10 cellular contexts compared by ENCODE assay signal in genomic region chr6:143598466-143599080, GRCh38.
DNase-seq lines count a peak whose midpoint lies in the region; ATAC-seq and TF ChIP-seq lines count a peak whose summit lies in the region.
"Had no signal": no experiment of that assay in that cellular context is flagged by ENCODE, and none has a peak within 500 bp of the region (broad histone marks: within the 10 kb centered on the region; RNA-seq: fewer than 3 reads in every experiment).

No MANE protein-coding gene starts in this region.

- no peak overlapping the region for H2BK15ac ChIP-seq in H9 (ENCODE audit: low read depth, low read length)

- H3K36me3 ChIP-seq in mucosa of descending colon (ENCODE audit: low read depth) (no peaks in the 10 kb centered on the region), GM23248 (ENCODE audit: low read depth) (no peaks in the 10 kb centered on the region)

- no peaks in the 10 kb centered on the region for H3F3A ChIP-seq in GM23248 (ENCODE audit: insufficient read depth)

- H4K20me1 ChIP-seq in H9 (ENCODE audit: control insufficient read depth, insufficient read depth, insufficient read length) (no peaks in the 10 kb centered on the region), GM23248 (ENCODE audit: insufficient read depth) (no peaks in the 10 kb centered on the region)

- no peaks in the 10 kb centered on the region for H3K27me3 Mint-ChIP-seq in activated CD4-positive, alpha-beta T cell treated with anti-CD3 and anti-CD28 coated beads, Interleukin-2, amount 10 ng/mL, durations not matched to agents 24 days and 14 days
- no peaks in the 10 kb centered on the region for H3K27me3 Mint-ChIP-seq in T-helper 1 cell treated with Interleukin-12 subunit alpha and Interleukin-12 subunit beta and Interleukin-4 antibody, amounts not matched to agents 30 μg/mL and 1 μg/mL, for 36 hours (ENCODE audit: low read depth)
- no peaks in the 10 kb centered on the region; the same call in 1 of the 2 replicates for H3K27me3 Mint-ChIP-seq in H9 (ENCODE audit: low read depth)
- H3K27me3 Mint-ChIP-seq: activated T-cell treated with anti-CD3 and anti-CD28 coated beads, Interleukin-2, amount 50 U/mL, for 24 hours had no signal

- no peaks in the 10 kb centered on the region for H3K9me3 ChIP-seq in mucosa of descending colon
- H3K9me3 ChIP-seq in H9 (ENCODE audit: control insufficient read depth, low read depth, low read length), result no peaks in the 10 kb centered on the region
- H3K9me3 ChIP-seq in GM23248 (ENCODE audit: low read depth), result no peaks in the 10 kb centered on the region

- no peak overlapping the region for H3K23ac ChIP-seq in H9 (ENCODE audit: insufficient read length, low read depth, low read length)

- no peaks in the 10 kb centered on the region for H3K23me2 ChIP-seq in H9 (ENCODE audit: insufficient read length, low read depth, low read length, poor library complexity, severe bottlenecking)

- WGBS in H9 (ENCODE audit: extremely low coverage, insufficient read length, low lambda C conversion rate), result no CpG with 5 or more reads among the region's 3 CpGs
- WGBS in lower leg skin, 2 donors, result 50 to 56% methylated on average over 3 of the region's 3 CpGs
- 73 to 80% methylated on average over 3 of the region's 3 CpGs for WGBS in GM23248 (ENCODE audit: low coverage in 1 of 2, low lambda C conversion rate in 2 of 2, missing lambda C conversion rate in 2 of 2), 2 experiments

- intact Hi-C loops in activated CD4-positive, alpha-beta T cell treated with anti-CD3 and anti-CD28 coated beads, Interleukin-2, amount 10 ng/mL, durations not matched to agents 24 days and 14 days (cut with micrococcal nuclease), result no loop called here
- intact Hi-C loops in mucosa of descending colon (cut with DNase I, micrococcal nuclease), result no loop called here
- intact Hi-C loops in lower leg skin (cut with DNase I; ENCODE audit: low total_unique reads), result no loop called here

- H3K9ac ChIP-seq in H9 (ENCODE audit: extremely low read depth, insufficient read length, low read length) (no peak overlapping the region), GM23248 (no peak overlapping the region)

- no peaks in the 10 kb centered on the region for H3K27me3 ChIP-seq in H9 (ENCODE audit: insufficient read depth, low read length)
- no peaks in the 10 kb centered on the region for H3K27me3 ChIP-seq in GM23248 (replicated peaks; ENCODE audit: insufficient read depth)

- no peak overlapping the region for H2BK12ac ChIP-seq in H9 (ENCODE audit: insufficient read length, low read depth, low read length)

- in situ Hi-C loops in GM23248 (cut with MboI), result no loop called here

- DNase-seq in activated CD4-positive, alpha-beta T cell treated with anti-CD3 and anti-CD28 coated beads, Interleukin-2, amount 10 ng/mL, durations not matched to agents 24 days and 14 days, result peak; percentile 74
- no peak for DNase-seq in activated CD4-positive, alpha-beta T cell treated with anti-CD3 and anti-CD28 coated beads, Interleukin-2, amount 50 U/mL, for 1 hour
- DNase-seq in mucosa of descending colon (no peak), H9 (no peak), lower leg skin (ENCODE audit: low spot score in 2 of 2) (no peak), GM23248 (no peak)
- DNase-seq: activated T-cell treated with anti-CD3 and anti-CD28 coated beads, Interleukin-2, amount 50 U/mL, for 24 hours; left cardiac atrium had no signal

- no peaks in the 10 kb centered on the region for H3K79me2 ChIP-seq in H9 (ENCODE audit: insufficient read depth, low read length)
- H3K79me2 ChIP-seq in GM23248 (ENCODE audit: insufficient read depth), result no peaks in the 10 kb centered on the region

- H2BK120ac ChIP-seq in H9 (ENCODE audit: low read depth, low read length, poor library complexity, severe bottlenecking), result no peak overlapping the region

- no peak overlapping the region for H4K5ac ChIP-seq in H9 (ENCODE audit: insufficient read length, low read depth, low read length)

- no peak overlapping the region for H3K4me3 ChIP-seq in mucosa of descending colon
- no peak overlapping the region for H3K4me3 ChIP-seq in lower leg skin (ENCODE audit: low read depth, poor library complexity, severe bottlenecking)
- no peak overlapping the region for H3K4me3 ChIP-seq in GM23248

- peak overlapping the region; percentile 20 for H3K4me3 Mint-ChIP-seq in activated CD4-positive, alpha-beta T cell treated with anti-CD3 and anti-CD28 coated beads, Interleukin-2, amount 10 ng/mL, durations not matched to agents 24 days and 14 days
- no peak overlapping the region for H3K4me3 Mint-ChIP-seq in T-helper 1 cell treated with Interleukin-12 subunit alpha and Interleukin-12 subunit beta and Interleukin-4 antibody, amounts not matched to agents 30 μg/mL and 1 μg/mL, for 36 hours
- H3K4me3 Mint-ChIP-seq in H9, result no peak overlapping the region
- H3K4me3 Mint-ChIP-seq: activated T-cell treated with anti-CD3 and anti-CD28 coated beads, Interleukin-2, amount 50 U/mL, for 24 hours had no signal

- H4K8ac ChIP-seq in H9 (replicated peaks; ENCODE audit: insufficient read length, low read depth, low read length), result no peak overlapping the region

- H3K4me2 ChIP-seq in H9 (ENCODE audit: insufficient read depth, insufficient read length, low read length), result no peak overlapping the region
- H3K4me2 ChIP-seq in GM23248 (ENCODE audit: unreplicated experiment), result no peak overlapping the region

- no peak overlapping the region for H3K56ac ChIP-seq in H9 (ENCODE audit: insufficient read length, low read depth, low read length)

- H3K18ac ChIP-seq in H9 (ENCODE audit: insufficient read length, low read depth, low read length), result no peak overlapping the region

- no peak overlapping the region for H3K14ac ChIP-seq in H9 (ENCODE audit: insufficient read depth, low read length)

- peaks cover 2% of the 10 kb centered on the region for H3K36me3 Mint-ChIP-seq in activated CD4-positive, alpha-beta T cell treated with anti-CD3 and anti-CD28 coated beads, Interleukin-2, amount 10 ng/mL, durations not matched to agents 24 days and 14 days (ENCODE audit: low read depth)
- H3K36me3 Mint-ChIP-seq in T-helper 1 cell treated with Interleukin-12 subunit alpha and Interleukin-12 subunit beta and Interleukin-4 antibody, amounts not matched to agents 30 μg/mL and 1 μg/mL, for 36 hours (ENCODE audit: low read depth), result peaks cover 1% of the 10 kb centered on the region
- H3K36me3 Mint-ChIP-seq in H9 (ENCODE audit: insufficient read depth in 1 of 3, low read depth in 3 of 3), result no peaks in the 10 kb centered on the region

- H3K27ac ChIP-seq in H9 (ENCODE audit: insufficient read length, low read depth, low read length), result no peak overlapping the region
- no peak overlapping the region for H3K27ac ChIP-seq in GM23248

- H3K4ac ChIP-seq in H9 (ENCODE audit: low read depth, low read length), result no peak overlapping the region

- ATAC-seq in HG02852 (IDR thresholded peaks at IDR 0.05; ENCODE audit: unreplicated experiment), result peak; percentile 86
- peak; percentile 43 for ATAC-seq in mucosa of descending colon

- H2AK5ac ChIP-seq in H9 (ENCODE audit: insufficient read length, low read length), result no peak overlapping the region

- no peak overlapping the region for H2BK20ac ChIP-seq in H9 (ENCODE audit: low read depth, low read length, poor library complexity, severe bottlenecking)

- no peak overlapping the region for H3T11ph ChIP-seq in H9 (ENCODE audit: low read length)

- H3K4me1 ChIP-seq in mucosa of descending colon (ENCODE audit: low read depth) (peaks cover 6% of the 10 kb centered on the region), H9 (ENCODE audit: insufficient read depth, low read length) (0 out of 2 replicates have a peak, but pooled peaks cover 3% of the 10 kb centered on the region), GM23248 (ENCODE audit: insufficient read depth) (peaks cover 17% of the 10 kb centered on the region)

- H3K9me2 ChIP-seq in GM23248 (ENCODE audit: insufficient read depth), result no peaks in the 10 kb centered on the region

- H3K79me1 ChIP-seq in H9 (ENCODE audit: insufficient read depth, low read depth, low read length, poor library complexity, severe bottlenecking), result no peaks in the 10 kb centered on the region

- H2BK5ac ChIP-seq in H9 (ENCODE audit: insufficient read length, low read length), result no peak overlapping the region

- no peak for TF ChIP-seq CTCF in mucosa of descending colon (IDR thresholded peaks at IDR 0.05)
- no peak for TF ChIP-seq CTCF in H9 (conservative IDR thresholded peaks at IDR 0.05)
- TF ChIP-seq CTCF in lower leg skin (IDR thresholded peaks at IDR 0.05), result no peak

- peaks cover 21% of the 10 kb centered on the region for H3K4me1 Mint-ChIP-seq in activated CD4-positive, alpha-beta T cell treated with anti-CD3 and anti-CD28 coated beads, Interleukin-2, amount 10 ng/mL, durations not matched to agents 24 days and 14 days
- peaks cover 15% of the 10 kb centered on the region for H3K4me1 Mint-ChIP-seq in T-helper 1 cell treated with Interleukin-12 subunit alpha and Interleukin-12 subunit beta and Interleukin-4 antibody, amounts not matched to agents 30 μg/mL and 1 μg/mL, for 36 hours (ENCODE audit: low read depth)
- peaks cover 20 to 24% of the 10 kb centered on the region in 2 experiments for H3K4me1 Mint-ChIP-seq in H9

- TF ChIP-seq POLR2A in lower leg skin (IDR thresholded peaks at IDR 0.05), result no peak

- H2AFZ ChIP-seq in H9 (ENCODE audit: low read length), result no peak overlapping the region
- H2AFZ ChIP-seq in GM23248, result no peak overlapping the region

- no peak overlapping the region for H4K91ac ChIP-seq in H9 (ENCODE audit: insufficient read length, low read depth, low read length)

- no peaks in the 10 kb centered on the region for H3K9me3 Mint-ChIP-seq in activated CD4-positive, alpha-beta T cell treated with anti-CD3 and anti-CD28 coated beads, Interleukin-2, amount 10 ng/mL, durations not matched to agents 24 days and 14 days
- no peaks in the 10 kb centered on the region for H3K9me3 Mint-ChIP-seq in T-helper 1 cell treated with Interleukin-12 subunit alpha and Interleukin-12 subunit beta and Interleukin-4 antibody, amounts not matched to agents 30 μg/mL and 1 μg/mL, for 36 hours
- H3K9me3 Mint-ChIP-seq in H9, result no peaks in the 10 kb centered on the region
- H3K9me3 Mint-ChIP-seq: activated T-cell treated with anti-CD3 and anti-CD28 coated beads, Interleukin-2, amount 50 U/mL, for 24 hours had no signal

- H3K27ac Mint-ChIP-seq in activated CD4-positive, alpha-beta T cell treated with anti-CD3 and anti-CD28 coated beads, Interleukin-2, amount 10 ng/mL, durations not matched to agents 24 days and 14 days, result peak overlapping the region; percentile 59
- peak overlapping the region; percentile 24 for H3K27ac Mint-ChIP-seq in T-helper 1 cell treated with Interleukin-12 subunit alpha and Interleukin-12 subunit beta and Interleukin-4 antibody, amounts not matched to agents 30 μg/mL and 1 μg/mL, for 36 hours
- no peak overlapping the region for H3K27ac Mint-ChIP-seq in H9
- H3K27ac Mint-ChIP-seq: activated T-cell treated with anti-CD3 and anti-CD28 coated beads, Interleukin-2, amount 50 U/mL, for 24 hours had no signal

Comparison
In these comparisons a context has a peak if more than half of its experiments do, and no peak if none do; other contexts are left out.
1. H3K27ac Mint-ChIP-seq: peak in activated CD4-positive, alpha-beta T cell treated with anti-CD3 and anti-CD28 coated beads, Interleukin-2, amount 10 ng/mL, durations not matched to agents 24 days and 14 days (single experiment) and T-helper 1 cell treated with Interleukin-12 subunit alpha and Interleukin-12 subunit beta and Interleukin-4 antibody, amounts not matched to agents 30 μg/mL and 1 μg/mL, for 36 hours (single experiment); none in H9 (0 of 3).